ENCODE assay signal across 6 cellular contexts in the genomic region with DNA sequence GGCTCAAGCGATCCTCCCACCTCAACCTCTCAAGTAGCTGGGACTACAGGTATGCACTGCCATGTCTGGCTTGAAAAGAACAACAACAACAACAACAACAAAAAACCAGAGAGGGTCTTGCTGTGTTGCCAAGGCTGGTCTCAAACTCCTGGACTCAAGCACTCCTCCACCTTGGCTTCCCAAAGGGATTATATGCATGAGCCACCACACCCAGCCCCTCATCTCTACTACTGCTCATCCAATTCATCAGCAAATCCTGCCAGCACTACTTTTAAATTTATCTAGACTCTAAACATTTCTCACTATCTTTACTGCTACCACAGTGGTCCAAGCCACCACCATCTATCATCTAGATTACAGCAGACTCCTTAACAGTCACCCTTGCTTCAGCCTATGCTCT.
"Had no signal": no experiment of that assay in that cellular context is flagged by ENCODE, and none has a peak within 500 bp of the region (broad histone marks: within the 10 kb centered on the region; RNA-seq: fewer than 3 reads in every experiment).

No MANE protein-coding gene starts in this region.

- DNase-seq: GM23248, GOT3, H7, HFFc6 had no signal

- H3K9me3 ChIP-seq: HAP-1 had no signal

- H3K4me3 ChIP-seq: GM23248, HAP-1 had no signal

- H3K27ac ChIP-seq: GM23248, HL-60 had no signal
